ENCODE assay signal across 7 cellular contexts in genomic region chr12:9309749-9310148, GRCh38.
DNase-seq lines count a peak whose midpoint lies in the region; ATAC-seq and TF ChIP-seq lines count a peak whose summit lies in the region.
"Not testable (repeated sequence)": the region's sequence is repeated elsewhere in the genome, so short reads cannot be mapped to it uniquely, and the experiment has no call there.

No MANE protein-coding gene starts in this region.

- DNase-seq in activated CD8-positive, alpha-beta memory T cell treated with anti-CD3 and anti-CD28 coated beads, Interleukin-2, amount 10 ng/mL, durations not matched to agents 7 days and 5 days: not testable (repeated sequence)
- peak; percentile 24 for DNase-seq in lung (ENCODE audit: low spot score)
- peak in 1 of 2 donors; percentile 41 for DNase-seq in stimulated activated effector memory CD8-positive, alpha-beta T cell treated with anti-CD3 and anti-CD28 coated beads, Interleukin-12 subunit alpha, Interleukin-12 subunit beta, amount 100 ng/mL, for 72 hours (ENCODE audit: low spot score in 2 of 2)

- not testable (repeated sequence) for H3K9me2 ChIP-seq in OCI-LY1 (ENCODE audit: low read depth, low read length)

- ATAC-seq in GM18867 (IDR thresholded peaks at IDR 0.05; ENCODE audit: unreplicated experiment) (peak; percentile 67), GM21447 (IDR thresholded peaks at IDR 0.05; ENCODE audit: unreplicated experiment) (peak; percentile 79), HG02885 (IDR thresholded peaks at IDR 0.05; ENCODE audit: poor library complexity, unreplicated experiment) (peak; percentile 84)
- not testable (repeated sequence) for ATAC-seq in activated CD8-positive, alpha-beta memory T cell treated with anti-CD3 and anti-CD28 coated beads, Interleukin-2, amount 10 ng/mL, durations not matched to agents 7 days and 5 days; lung (ENCODE audit: insufficient read depth, low FRiP score)
- ATAC-seq in stimulated activated effector memory CD8-positive, alpha-beta T cell treated with anti-CD3 and anti-CD28 coated beads, Interleukin-12 subunit alpha, Interleukin-12 subunit beta, amount 100 ng/mL, for 72 hours: peak; percentile 40

- H3K27ac ChIP-seq in OCI-LY1 (ENCODE audit: low read depth, low read length, poor library complexity, severe bottlenecking): peak overlapping the region; percentile 52
- H3K27ac ChIP-seq in lung (ENCODE audit: low read depth in 1 of 2, low read length in 1 of 2): not testable (repeated sequence)

- H3K27me3 Mint-ChIP-seq in activated CD8-positive, alpha-beta memory T cell treated with anti-CD3 and anti-CD28 coated beads, Interleukin-2, amount 10 ng/mL, durations not matched to agents 7 days and 5 days: not testable (repeated sequence)

- TF ChIP-seq CTCF in OCI-LY1 (IDR thresholded peaks at IDR 0.05; ENCODE audit: low read length); lung (IDR thresholded peaks at IDR 0.05; ENCODE audit: control extremely low read depth, extremely low read depth): not testable (repeated sequence)

- not testable (repeated sequence) for H3K4me2 ChIP-seq in OCI-LY1 (ENCODE audit: low read length)

- CTCF ChIA-PET in activated CD8-positive, alpha-beta memory T cell treated with anti-CD3 and anti-CD28 coated beads, Interleukin-2, amount 10 ng/mL, durations not matched to agents 7 days and 5 days (lab: Charles Lee): not testable (repeated sequence)

- not testable (repeated sequence) for H3K4me3 Mint-ChIP-seq in activated CD8-positive, alpha-beta memory T cell treated with anti-CD3 and anti-CD28 coated beads, Interleukin-2, amount 10 ng/mL, durations not matched to agents 7 days and 5 days; stimulated activated effector memory CD8-positive, alpha-beta T cell treated with anti-CD3 and anti-CD28 coated beads, Interleukin-12 subunit alpha, Interleukin-12 subunit beta, amount 100 ng/mL, for 72 hours

- H3K4me3 ChIP-seq in OCI-LY1 (ENCODE audit: low read depth, low read length, poor library complexity, severe bottlenecking); lung: not testable (repeated sequence)

- H3K36me3 Mint-ChIP-seq in activated CD8-positive, alpha-beta memory T cell treated with anti-CD3 and anti-CD28 coated beads, Interleukin-2, amount 10 ng/mL, durations not matched to agents 7 days and 5 days: not testable (repeated sequence)
- peaks cover 21% of the 10 kb centered on the region for H3K36me3 Mint-ChIP-seq in stimulated activated effector memory CD8-positive, alpha-beta T cell treated with anti-CD3 and anti-CD28 coated beads, Interleukin-12 subunit alpha, Interleukin-12 subunit beta, amount 100 ng/mL, for 72 hours

- not testable (repeated sequence) for H3K9ac ChIP-seq in OCI-LY1 (ENCODE audit: low read length)

- H3K4me1 ChIP-seq in OCI-LY1 (ENCODE audit: insufficient read depth, low read length, severe bottlenecking); lung (ENCODE audit: control insufficient read depth in 2 of 2, insufficient read depth in 2 of 2, low read length in 2 of 2): not testable (repeated sequence)

- not testable (repeated sequence) for H3F3A ChIP-seq in OCI-LY1 (ENCODE audit: insufficient read depth, low read length)

- H3K79me2 ChIP-seq in OCI-LY1 (ENCODE audit: insufficient read depth, low read length): not testable (repeated sequence)

- 76 to 80% methylated on average over 12 of the region's 12 CpGs for WGBS in lung, 2 donors

- not testable (repeated sequence) for H3K9me3 ChIP-seq in OCI-LY1 (ENCODE audit: low read length); lung (ENCODE audit: control insufficient read depth in 2 of 2, insufficient read depth in 1 of 2, low read length in 1 of 2)

- not testable (repeated sequence) for H2AFZ ChIP-seq in OCI-LY1 (ENCODE audit: low read length)

- H3K27me3 ChIP-seq in OCI-LY1 (ENCODE audit: insufficient read depth, low read length); lung (ENCODE audit: control insufficient read depth, insufficient read depth): not testable (repeated sequence)

- H3K36me3 ChIP-seq in OCI-LY1 (ENCODE audit: insufficient read depth, low read length); lung (ENCODE audit: control insufficient read depth in 2 of 2, insufficient read depth in 2 of 2, low read length in 2 of 2): not testable (repeated sequence)

- not testable (repeated sequence) for H4K20me1 ChIP-seq in OCI-LY1 (ENCODE audit: insufficient read depth, low read length)

- not testable (repeated sequence) for H3K9me3 Mint-ChIP-seq in activated CD8-positive, alpha-beta memory T cell treated with anti-CD3 and anti-CD28 coated beads, Interleukin-2, amount 10 ng/mL, durations not matched to agents 7 days and 5 days (ENCODE audit: low read depth); stimulated activated effector memory CD8-positive, alpha-beta T cell treated with anti-CD3 and anti-CD28 coated beads, Interleukin-12 subunit alpha, Interleukin-12 subunit beta, amount 100 ng/mL, for 72 hours

- peak overlapping the region; percentile 63 for H3K27ac Mint-ChIP-seq in activated CD8-positive, alpha-beta memory T cell treated with anti-CD3 and anti-CD28 coated beads, Interleukin-2, amount 10 ng/mL, durations not matched to agents 7 days and 5 days
- H3K27ac Mint-ChIP-seq in stimulated activated effector memory CD8-positive, alpha-beta T cell treated with anti-CD3 and anti-CD28 coated beads, Interleukin-12 subunit alpha, Interleukin-12 subunit beta, amount 100 ng/mL, for 72 hours: not testable (repeated sequence)

- H3K4me1 Mint-ChIP-seq in activated CD8-positive, alpha-beta memory T cell treated with anti-CD3 and anti-CD28 coated beads, Interleukin-2, amount 10 ng/mL, durations not matched to agents 7 days and 5 days; stimulated activated effector memory CD8-positive, alpha-beta T cell treated with anti-CD3 and anti-CD28 coated beads, Interleukin-12 subunit alpha, Interleukin-12 subunit beta, amount 100 ng/mL, for 72 hours: not testable (repeated sequence)
